ENCODE assay signal across 1 cellular context in genomic region chr22:41688365-41689211, GRCh38.
A peak's percentile ranks its signal among the peaks of the same experiment; 100 is the strongest.
TF ChIP-seq lines count a peak whose summit lies in the region.

Gene SNU13 (minus strand): TSS chr22:41688867. CDS start chr22:41688796, 71 bp downstream.

TF ChIP-seq in WTC11, 78 proteins besides CTCF, POLR2A, EP300 and RAD21 (continued from another document and continues in another):
- TF ChIP-seq AR (CRISPR knock-in tag; IDR thresholded peaks at IDR 0.05) (no peak), GABPB1 (CRISPR knock-in tag; IDR thresholded peaks at IDR 0.05) (peak; percentile 66), ZNF263 (CRISPR knock-in tag; IDR thresholded peaks at IDR 0.05; ENCODE audit: low read depth) (no peak), OVOL2 (CRISPR knock-in tag; IDR thresholded peaks at IDR 0.05; ENCODE audit: borderline replicate concordance) (no peak), FOXP4 (CRISPR knock-in tag; IDR thresholded peaks at IDR 0.05) (peak; percentile 91), ZBTB21 (CRISPR knock-in tag; IDR thresholded peaks at IDR 0.05; ENCODE audit: borderline replicate concordance) (peak; percentile 95), SP1 (CRISPR knock-in tag; conservative IDR thresholded peaks at IDR 0.05) (peak; percentile 48; the same call in 1 of the 2 replicates), TEAD4 (CRISPR knock-in tag; IDR thresholded peaks at IDR 0.05) (no peak), RORB (CRISPR knock-in tag; IDR thresholded peaks at IDR 0.05) (no peak), TEAD1 (CRISPR knock-in tag; IDR thresholded peaks at IDR 0.05) (peak; percentile 76; the same call in 1 of the 2 replicates), ATF6 (CRISPR knock-in tag; IDR thresholded peaks at IDR 0.05) (no peak), ETV6 (CRISPR knock-in tag; IDR thresholded peaks at IDR 0.05) (peak; percentile 75), ZNF423 (CRISPR knock-in tag; IDR thresholded peaks at IDR 0.05) (no peak), ZNF317 (CRISPR knock-in tag; IDR thresholded peaks at IDR 0.05; ENCODE audit: borderline replicate concordance, low read depth) (no peak), GRHL2 (CRISPR knock-in tag; IDR thresholded peaks at IDR 0.05; ENCODE audit: insufficient replicate concordance, severe bottlenecking) (no peak), ZSCAN18 (CRISPR knock-in tag; IDR thresholded peaks at IDR 0.05) (no peak), HMGA2 (CRISPR knock-in tag; IDR thresholded peaks at IDR 0.05) (no peak), USF1 (CRISPR knock-in tag; IDR thresholded peaks at IDR 0.05) (peak; percentile 61), FOXJ3 (CRISPR knock-in tag; IDR thresholded peaks at IDR 0.05; ENCODE audit: borderline replicate concordance) (no peak), SOX15 (CRISPR knock-in tag; IDR thresholded peaks at IDR 0.05) (no peak), JUN (CRISPR knock-in tag; IDR thresholded peaks at IDR 0.05) (no peak), MLX (CRISPR knock-in tag; IDR thresholded peaks at IDR 0.05) (no peak), E2F1 (CRISPR knock-in tag; IDR thresholded peaks at IDR 0.05) (no peak), IRF1 (CRISPR knock-in tag; IDR thresholded peaks at IDR 0.05) (no peak), JAZF1 (CRISPR knock-in tag; IDR thresholded peaks at IDR 0.05) (no peak), ZNF121 (CRISPR knock-in tag; IDR thresholded peaks at IDR 0.05) (0 out of 2 replicates have a peak, but pooled peaks have one; percentile 29), ESRRA (CRISPR knock-in tag; IDR thresholded peaks at IDR 0.05; ENCODE audit: borderline replicate concordance) (no peak), ZBTB43 (CRISPR knock-in tag; IDR thresholded peaks at IDR 0.05) (no peak), SMAD3 (CRISPR knock-in tag; IDR thresholded peaks at IDR 0.05; ENCODE audit: borderline replicate concordance) (no peak; the same call in 1 of the 2 replicates), ZNF232 (CRISPR knock-in tag; IDR thresholded peaks at IDR 0.05) (peak; percentile 78; the same call in 1 of the 2 replicates), ZNF671 (CRISPR knock-in tag; IDR thresholded peaks at IDR 0.05) (no peak), PRRX2 (CRISPR knock-in tag; IDR thresholded peaks at IDR 0.05) (no peak), ATF2 (CRISPR knock-in tag; IDR thresholded peaks at IDR 0.05; ENCODE audit: borderline replicate concordance, low read depth) (no peak), ARID4B (CRISPR knock-in tag; IDR thresholded peaks at IDR 0.05; ENCODE audit: borderline replicate concordance) (peak; percentile 77; the same call in 1 of the 2 replicates), TP53 (CRISPR knock-in tag; IDR thresholded peaks at IDR 0.05) (peak; percentile 80; the same call in 1 of the 2 replicates), ZMAT4 (CRISPR knock-in tag; IDR thresholded peaks at IDR 0.05) (no peak), CDX4 (CRISPR knock-in tag; IDR thresholded peaks at IDR 0.05; ENCODE audit: borderline replicate concordance) (no peak)
